24 cellular contexts compared by ENCODE assay signal in genomic region chr12:131399000-131399399, GRCh38.
DNase-seq lines count a peak whose midpoint lies in the region; ATAC-seq, FAIRE-seq and TF ChIP-seq lines count a peak whose summit lies in the region.
"Had no signal": no experiment of that assay in that cellular context is flagged by ENCODE, and none has a peak within 500 bp of the region (broad histone marks: within the 10 kb centered on the region; RNA-seq: fewer than 3 reads in every experiment).

No MANE protein-coding gene starts in this region.

- BruUV-seq in HepG2 (replicated peaks; lab: Mats Ljungman, UMichigan) (no TSS peak), K562 (replicated peaks; lab: Mats Ljungman, UMichigan) (no TSS peak)

- TF ChIP-seq POLR2A in HepG2 (IDR thresholded peaks at IDR 0.05; ENCODE audit: insufficient read depth in 1 of 2, low read depth in 2 of 2, low read length in 2 of 2) = no peak
- no peak for TF ChIP-seq POLR2A in right lobe of liver (IDR thresholded peaks at IDR 0.05)
- TF ChIP-seq POLR2A in K562 (conservative IDR thresholded peaks at IDR 0.05) = no peak

- no peaks in the 10 kb centered on the region for H3F3A ChIP-seq in neural progenitor cell (ENCODE audit: low read depth)

- H3K27ac Mint-ChIP-seq in neural progenitor cell = peak overlapping the region; percentile 2
- H3K27ac Mint-ChIP-seq: B cell; CD4-positive, CD25-positive, alpha-beta regulatory T cell; CD8-positive, alpha-beta T cell; H9 had no signal

- H3K9ac ChIP-seq in HepG2 (ENCODE audit: insufficient read depth, low read depth, low read length) (no peak overlapping the region), K562 (ENCODE audit: insufficient read depth in 1 of 2, low read depth in 2 of 2, low read length in 2 of 2) (no peak overlapping the region), neural progenitor cell (no peak overlapping the region)
- H3K9ac ChIP-seq: BLaER1 had no signal

- DNase-seq in HepG2 (ENCODE audit: low spot score) (no peak), right lobe of liver (no peak), K562 (ENCODE audit: extremely low read depth in 1 of 4, low spot score in 3 of 4) (no peak), neural progenitor cell (ENCODE audit: low spot score) (no peak), HT-29 (ENCODE audit: low spot score) (no peak), NCI-H2196 (lab: John Stamatoyannopoulos, UW; ENCODE audit: unreplicated experiment) (no peak), NCI-H82 (lab: John Stamatoyannopoulos, UW) (no peak)
- DNase-seq: CD4-positive, CD25-positive, alpha-beta regulatory T cell; CD8-positive, alpha-beta T cell; DMS 273 treated with DMSO at 0.1 percent for 48 hours; DMS79; EL; GDM1; GOT3; H9 had no signal

- in situ Hi-C loops in HepG2 (cut with HindIII; ENCODE audit: extremely low pct_ligation_motif_present, low pct_unique_long_range_greater_than_20kb) (no loop called here), K562 (cut with MboI) (no loop called here)

- TF ChIP-seq CTCF in HepG2 (CRISPR knock-in tag; IDR thresholded peaks at IDR 0.05) (no peak), right lobe of liver (IDR thresholded peaks at IDR 0.05) (no peak), K562 (IDR thresholded peaks at IDR 0.05 in 2 of 3, conservative IDR thresholded peaks at IDR 0.05 in 1 of 3; ENCODE audit: insufficient read depth in 2 of 3, low read depth in 1 of 3, low read length in 3 of 3) (no peak), neural progenitor cell (IDR thresholded peaks at IDR 0.05) (no peak)

- H3K9me3 ChIP-seq in HepG2 (ENCODE audit: low read length) (peaks cover 43% of the 10 kb centered on the region), right lobe of liver (no peaks in the 10 kb centered on the region), K562 (replicated peaks; ENCODE audit: control insufficient read depth, insufficient read depth, low read depth, low read length) (peaks cover 12% of the 10 kb centered on the region; the same call in 1 of the 2 replicates), neural progenitor cell (ENCODE audit: low read depth) (peaks cover 4% of the 10 kb centered on the region)

- peaks cover 19% of the 10 kb centered on the region for H3K9me3 Mint-ChIP-seq in neural progenitor cell

- H2AFZ ChIP-seq in HepG2 (ENCODE audit: low read length) = no peak overlapping the region
- H2AFZ ChIP-seq in K562 (ENCODE audit: low read depth, low read length) = no peak overlapping the region
- no peak overlapping the region for H2AFZ ChIP-seq in neural progenitor cell (replicated peaks)

- H3K4me1 Mint-ChIP-seq in neural progenitor cell = peaks cover 6% of the 10 kb centered on the region
- H3K4me1 Mint-ChIP-seq: B cell; CD4-positive, CD25-positive, alpha-beta regulatory T cell had no signal

- H3K4me3 Mint-ChIP-seq in neural progenitor cell = no peak overlapping the region
- H3K4me3 Mint-ChIP-seq: B cell; CD4-positive, CD25-positive, alpha-beta regulatory T cell; CD8-positive, alpha-beta T cell had no signal

- H3K9me1 ChIP-seq in K562 (ENCODE audit: control insufficient read depth, insufficient read depth, low read length) = no peaks in the 10 kb centered on the region

- FAIRE-seq in HepG2 (lab: Jason Lieb, UNC) (no peak), K562 (lab: Jason Lieb, UNC) (no peak)
- FAIRE-seq: A204.1, D721Med, GM12891 had no signal

- H3K27ac ChIP-seq in HepG2 (ENCODE audit: extremely low read length, insufficient read depth, low read length) = no peak overlapping the region
- no peak overlapping the region for H3K27ac ChIP-seq in right lobe of liver
- H3K27ac ChIP-seq in K562 (ENCODE audit: extremely low read depth, low read depth, low read length) = no peak overlapping the region
- no peak overlapping the region for H3K27ac ChIP-seq in neural progenitor cell
- H3K27ac ChIP-seq: 22Rv1, BLaER1, C4-2B had no signal

- H3K27me3 ChIP-seq in HepG2 (ENCODE audit: control insufficient read depth in 1 of 2, insufficient read depth in 2 of 2, low read length in 2 of 2) (no peaks in the 10 kb centered on the region), right lobe of liver (no peaks in the 10 kb centered on the region), K562 (ENCODE audit: control insufficient read depth in 2 of 2, insufficient read depth in 2 of 2, low read length in 2 of 2) (no peaks in the 10 kb centered on the region; a peak in 1 of 5 replicates), neural progenitor cell (no peaks in the 10 kb centered on the region)
- H3K27me3 ChIP-seq: BLaER1 had no signal

- POLR2A ChIA-PET in HepG2 (lab: Yijun Ruan, JAX) (no interaction called here), K562 (lab: Yijun Ruan, JAX) (no interaction called here)

- H4K20me1 ChIP-seq in HepG2 (ENCODE audit: insufficient read depth, low read length) (no peaks in the 10 kb centered on the region), K562 (replicated peaks; ENCODE audit: control insufficient read depth, insufficient read depth, low read length) (no peaks in the 10 kb centered on the region), neural progenitor cell (ENCODE audit: low read depth) (no peaks in the 10 kb centered on the region)
- H4K20me1 ChIP-seq: BLaER1 had no signal

- ATAC-seq in HepG2 (no peak), right lobe of liver (no peak), K562 (no peak), GM18502 (IDR thresholded peaks at IDR 0.05; ENCODE audit: poor library complexity, unreplicated experiment) (no peak)
- ATAC-seq: CD8-positive, alpha-beta T cell; HCT116 had no signal

- no peak for TF ChIP-seq EP300 in HepG2 (IDR thresholded peaks at IDR 0.05; ENCODE audit: low read depth in 2 of 2, low read length in 2 of 2)
- no peak for TF ChIP-seq EP300 in HepG2 (CRISPR knock-in tag; IDR thresholded peaks at IDR 0.05; ENCODE audit: borderline replicate concordance)
- no peak for TF ChIP-seq EP300 in K562 (IDR thresholded peaks at IDR 0.05; ENCODE audit: low read length)

- no peak overlapping the region for H3K4me2 ChIP-seq in HepG2 (ENCODE audit: low read depth, low read length)
- H3K4me2 ChIP-seq in K562 (ENCODE audit: insufficient read depth, low read length) = no peak overlapping the region
- H3K4me2 ChIP-seq in neural progenitor cell = no peak overlapping the region
- H3K4me2 ChIP-seq: BLaER1 had no signal

- intact Hi-C loops in HepG2 (cut with micrococcal nuclease; ENCODE audit: unreplicated experiment) (no loop called here), right lobe of liver (cut with DNase I) (no loop called here), K562 (cut with micrococcal nuclease) (no loop called here)

- H3K4me1 ChIP-seq in HepG2 (ENCODE audit: insufficient read depth, low read length) = no peaks in the 10 kb centered on the region
- H3K4me1 ChIP-seq in right lobe of liver = no peaks in the 10 kb centered on the region
- H3K4me1 ChIP-seq in K562 (replicated peaks in 1 of 2; ENCODE audit: control insufficient read depth in 2 of 2, insufficient read depth in 2 of 2, low read length in 2 of 2) = peaks cover 8 to 10% of the 10 kb centered on the region in 2 experiments; a peak in 3 of 5 replicates
- no peaks in the 10 kb centered on the region for H3K4me1 ChIP-seq in neural progenitor cell
- H3K4me1 ChIP-seq: BLaER1 had no signal

- no peaks in the 10 kb centered on the region for H3K79me2 ChIP-seq in HepG2 (ENCODE audit: insufficient read depth, low read length)
- H3K79me2 ChIP-seq in K562 (ENCODE audit: control insufficient read depth, insufficient read depth, low read length) = no peaks in the 10 kb centered on the region
- H3K79me2 ChIP-seq in neural progenitor cell (ENCODE audit: low read depth) = no peaks in the 10 kb centered on the region

- CTCF ChIA-PET in HepG2 (lab: Yijun Ruan, JAX; ENCODE audit: low intra/inter-chr PET ratio, low total read pairs) (no interaction called here), K562 (lab: Yijun Ruan, JAX; ENCODE audit: low intra/inter-chr PET ratio) (no interaction called here)

- H3K4me3 ChIP-seq in HepG2 (replicated peaks in 1 of 3; ENCODE audit: insufficient read depth in 1 of 3, low read depth in 2 of 3, low read length in 3 of 3) (no peak overlapping the region), right lobe of liver (no peak overlapping the region), K562 (no peak overlapping the region), neural progenitor cell (no peak overlapping the region)
- H3K4me3 ChIP-seq: BLaER1 had no signal

- H3K27me3 Mint-ChIP-seq in neural progenitor cell (ENCODE audit: insufficient read depth, low read depth) = peaks cover 5% of the 10 kb centered on the region
- H3K27me3 Mint-ChIP-seq: B cell; CD4-positive, CD25-positive, alpha-beta regulatory T cell had no signal

- H3K36me3 Mint-ChIP-seq in neural progenitor cell = no peaks in the 10 kb centered on the region
- H3K36me3 Mint-ChIP-seq: CD4-positive, CD25-positive, alpha-beta regulatory T cell; CD8-positive, alpha-beta T cell had no signal

- no peaks in the 10 kb centered on the region for H3K36me3 ChIP-seq in HepG2 (replicated peaks in 1 of 2; ENCODE audit: control insufficient read depth in 1 of 2, insufficient read depth in 2 of 2, low read length in 2 of 2)
- H3K36me3 ChIP-seq in right lobe of liver = no peaks in the 10 kb centered on the region
- H3K36me3 ChIP-seq in K562 (ENCODE audit: control insufficient read depth, insufficient read depth, low read length) = no peaks in the 10 kb centered on the region
- H3K36me3 ChIP-seq in neural progenitor cell = no peaks in the 10 kb centered on the region
- H3K36me3 ChIP-seq: BLaER1 had no signal

- TF ChIP-seq RAD21 in HepG2 (CRISPR knock-in tag; IDR thresholded peaks at IDR 0.05) (no peak), K562 (CRISPR knock-in tag; conservative IDR thresholded peaks at IDR 0.05 in 1 of 2, IDR thresholded peaks at IDR 0.05 in 1 of 2) (no peak)

TF ChIP-seq in HepG2, 621 proteins besides CTCF, POLR2A, EP300 and RAD21 (continues in another document):
- TF ChIP-seq IRX3 (CRISPR knock-in tag; IDR thresholded peaks at IDR 0.05; ENCODE audit: borderline replicate concordance, low read depth) (no peak), PCBP2 (optimal IDR thresholded peaks at IDR 0.05; ENCODE audit: low read depth, low read length, poor library complexity, severe bottlenecking) (no peak), CREB1 (IDR thresholded peaks at IDR 0.05) (peak; percentile 96), CREB1 (CRISPR knock-in tag; IDR thresholded peaks at IDR 0.05) (no peak)

TF ChIP-seq in K562, 482 proteins besides CTCF, POLR2A, EP300 and RAD21 (continues in another document):
- TF ChIP-seq HDAC1 (IDR thresholded peaks at IDR 0.05) = peak in 1 of 2 experiments; percentile 56; a peak in 1 of 4 replicates
- no peak for TF ChIP-seq KDM4B (IDR thresholded peaks at IDR 0.05; ENCODE audit: borderline replicate concordance in 2 of 2, low read depth in 1 of 2)

Comparison
In these comparisons a context has a peak if more than half of its experiments do, and no peak if none do; other contexts are left out.
1. Of the 241 proteins assayed by ChIP-seq in both HepG2 and K562: peak only in HepG2: none; only in K562: EHMT2; in both: none; in neither: 236; mixed calls (peak in some experiments, not most) for 4.